Comparison of ENCODE assay signal across 1 cellular context in genomic region chrX:23802431-23802830, GRCh38.
TF ChIP-seq lines count a peak whose summit lies in the region.

No MANE protein-coding gene starts in this region.

TF ChIP-seq in K562, 482 proteins besides CTCF, POLR2A, EP300 and RAD21 (continued from another document):
- TF ChIP-seq ZNF76 (CRISPR knock-in tag; IDR thresholded peaks at IDR 0.05; ENCODE audit: borderline replicate concordance), result no peak
- TF ChIP-seq L3MBTL2 (IDR thresholded peaks at IDR 0.05), result 0 out of 2 replicates have a peak, but pooled peaks have one; percentile 50
- TF ChIP-seq NFE2 (IDR thresholded peaks at IDR 0.05; ENCODE audit: low read depth), result peak; percentile 34; the same call in 1 of the 2 replicates
- no peak for TF ChIP-seq CHCHD3 (CRISPR knock-in tag; IDR thresholded peaks at IDR 0.05)
- TF ChIP-seq COPS2 (conservative IDR thresholded peaks at IDR 0.05), result no peak
- no peak for TF ChIP-seq ZNF780A (CRISPR knock-in tag; IDR thresholded peaks at IDR 0.05)
- no peak for TF ChIP-seq E2F8 (IDR thresholded peaks at IDR 0.05; ENCODE audit: low read depth, partially characterized antibody)
- peak; percentile 37 for TF ChIP-seq MAFG (tag; conservative IDR thresholded peaks at IDR 0.05)
- TF ChIP-seq TAF1 (IDR thresholded peaks at IDR 0.05; ENCODE audit: control insufficient read depth, extremely low read depth, insufficient read depth, low read length, severe bottlenecking), result no peak
- TF ChIP-seq SPI1 (IDR thresholded peaks at IDR 0.05; ENCODE audit: borderline replicate concordance, low read depth, low read length), result no peak
- TF ChIP-seq ZNF316 (IDR thresholded peaks at IDR 0.05), result peak; percentile 59
- no peak for TF ChIP-seq CREB3L1 (IDR thresholded peaks at IDR 0.05; ENCODE audit: borderline replicate concordance, low read depth)
- TF ChIP-seq C11orf30 (IDR thresholded peaks at IDR 0.05; ENCODE audit: low read depth), result peak; percentile 57
- no peak for TF ChIP-seq ZFX (CRISPR knock-in tag; IDR thresholded peaks at IDR 0.05)
- TF ChIP-seq HSF4 (CRISPR knock-in tag; IDR thresholded peaks at IDR 0.05; ENCODE audit: borderline replicate concordance), result no peak
- TF ChIP-seq NCOA2 (IDR thresholded peaks at IDR 0.05; ENCODE audit: partially characterized antibody in 2 of 2), result no peak
- peak; percentile 23 for TF ChIP-seq PRDM10 (IDR thresholded peaks at IDR 0.05; ENCODE audit: partially characterized antibody)
- TF ChIP-seq GABPA (tag; conservative IDR thresholded peaks at IDR 0.05; ENCODE audit: low read depth), result 0 out of 2 replicates have a peak, but pooled peaks have one; percentile 21
- TF ChIP-seq ZNF511 (CRISPR knock-in tag; IDR thresholded peaks at IDR 0.05), result no peak
- TF ChIP-seq MXI1 (IDR thresholded peaks at IDR 0.05; ENCODE audit: low read depth, low read length), result no peak
